In the genomic region with DNA sequence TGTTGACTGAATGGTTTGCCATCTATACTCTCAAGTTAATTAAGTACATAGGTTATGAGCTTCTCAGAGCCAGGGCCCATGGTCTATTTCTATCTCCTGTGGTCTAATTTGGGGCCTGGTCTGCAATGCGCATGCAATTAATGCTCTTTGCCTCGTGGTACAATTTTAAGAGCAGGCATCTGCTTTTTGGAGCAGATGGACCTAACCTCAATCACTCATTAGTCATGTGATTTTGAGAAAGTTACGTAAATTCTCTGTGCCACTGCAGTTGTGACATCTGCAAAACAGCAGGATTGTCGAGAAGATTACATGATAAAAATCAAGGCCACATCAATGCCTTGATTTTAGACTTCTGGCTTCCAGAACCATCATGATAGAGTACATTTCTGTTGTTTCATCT, we compare ENCODE assay signal across 20 cellular contexts.
A peak's percentile ranks its signal among the peaks of the same experiment; 100 is the strongest.
DNase-seq lines count a peak whose midpoint lies in the region; ATAC-seq and TF ChIP-seq lines count a peak whose summit lies in the region.
"Had no signal": no experiment of that assay in that cellular context is flagged by ENCODE, and none has a peak within 500 bp of the region (broad histone marks: within the 10 kb centered on the region; RNA-seq: fewer than 3 reads in every experiment).

No MANE protein-coding gene starts in this region.

- no peak overlapping the region for H3K4me2 ChIP-seq in GM23338
- no peak overlapping the region for H3K4me2 ChIP-seq in smooth muscle cell

- ATAC-seq in GM23338 (no peak), GM21360 (IDR thresholded peaks at IDR 0.05; ENCODE audit: unreplicated experiment) (no peak), upper lobe of right lung (no peak)

- H3K9me3 Mint-ChIP-seq in GM23338 = no peaks in the 10 kb centered on the region

- no peaks in the 10 kb centered on the region for H3K4me1 ChIP-seq in GM23338 (ENCODE audit: insufficient read depth)
- peaks cover 7% of the 10 kb centered on the region for H3K4me1 ChIP-seq in smooth muscle cell (ENCODE audit: low read depth)
- H3K4me1 ChIP-seq in upper lobe of right lung = no peaks in the 10 kb centered on the region
- H3K4me1 ChIP-seq: Peyer's patch had no signal

- H3K27ac Mint-ChIP-seq in GM23338 = no peak overlapping the region
- H3K27ac Mint-ChIP-seq: B cell had no signal

- no peaks in the 10 kb centered on the region for H3K9me3 ChIP-seq in smooth muscle cell (replicated peaks; ENCODE audit: low read depth)
- H3K9me3 ChIP-seq in upper lobe of right lung = no peaks in the 10 kb centered on the region
- H3K9me3 ChIP-seq: Peyer's patch had no signal

- no peaks in the 10 kb centered on the region for H3F3A ChIP-seq in GM23338 (replicated peaks; ENCODE audit: low read depth)
- H3F3A ChIP-seq in smooth muscle cell (ENCODE audit: low read depth) = peaks cover 13% of the 10 kb centered on the region

- H3K27me3 Mint-ChIP-seq in GM23338 (ENCODE audit: insufficient read depth, low read depth, poor library complexity) = no peaks in the 10 kb centered on the region
- H3K27me3 Mint-ChIP-seq: B cell had no signal

- no peak for TF ChIP-seq CTCF in GM23338 (conservative IDR thresholded peaks at IDR 0.05; ENCODE audit: low read depth in 2 of 2)
- TF ChIP-seq CTCF in smooth muscle cell (IDR thresholded peaks at IDR 0.05; ENCODE audit: borderline replicate concordance, insufficient read depth, poor library complexity, severe bottlenecking) = no peak
- no peak for TF ChIP-seq CTCF in upper lobe of right lung (IDR thresholded peaks at IDR 0.05)

- H3K27ac ChIP-seq in GM23338 (ENCODE audit: low read depth) (no peak overlapping the region), smooth muscle cell (ENCODE audit: low read depth) (peak overlapping the region; percentile 53), upper lobe of right lung (no peak overlapping the region)
- H3K27ac ChIP-seq: Peyer's patch, SK-N-MC had no signal

- H3K4me3 ChIP-seq in GM23338 (no peak overlapping the region), smooth muscle cell (no peak overlapping the region), upper lobe of right lung (no peak overlapping the region)
- H3K4me3 ChIP-seq: Peyer's patch, SK-N-MC had no signal

- intact Hi-C loops in upper lobe of right lung (cut with DNase I) = no loop called here

- H3K9ac ChIP-seq in smooth muscle cell (ENCODE audit: low read depth) = no peak overlapping the region

- H3K79me2 ChIP-seq in GM23338 (replicated peaks; ENCODE audit: insufficient read depth) (no peaks in the 10 kb centered on the region), smooth muscle cell (ENCODE audit: low read depth) (no peaks in the 10 kb centered on the region)

- H4K20me1 ChIP-seq in GM23338 (replicated peaks; ENCODE audit: insufficient read depth) (no peaks in the 10 kb centered on the region), smooth muscle cell (ENCODE audit: low read depth) (no peaks in the 10 kb centered on the region)

- H3K4me3 Mint-ChIP-seq in GM23338 = no peak overlapping the region
- H3K4me3 Mint-ChIP-seq: B cell had no signal

- DNase-seq in GM23338 (ENCODE audit: low spot score) (no peak), SK-N-DZ (ENCODE audit: low spot score) (peak; percentile 93), left kidney (ENCODE audit: low read depth, low spot score) (peak; percentile 11), smooth muscle cell (lab: John Stamatoyannopoulos, UW; ENCODE audit: unreplicated experiment) (no peak), upper lobe of right lung (no peak)
- DNase-seq in stimulated activated CD4-positive, alpha-beta T cell treated with anti-CD3 and anti-CD28 coated beads, Interleukin-12 subunit alpha, Interleukin-12 subunit beta, amount 100 ng/mL, for 4 hours = no peak
- DNase-seq: Calu3, H7, NCI-H1105, NCI-H146, NCI-H1930, NCI-H2107, NCI-H446 treated with DMSO at 0.1 percent for 48 hours, NCI-H526, NCI-H82, Peyer's patch, SHP77 treated with DMSO at 0.1 percent for 48 hours had no signal

- H2AFZ ChIP-seq in GM23338 (peak overlapping the region; percentile 29), smooth muscle cell (ENCODE audit: low read depth) (peak overlapping the region; percentile 1)

- no peaks in the 10 kb centered on the region for H3K9me2 ChIP-seq in GM23338 (ENCODE audit: insufficient read depth)

- H3K36me3 Mint-ChIP-seq in GM23338 (ENCODE audit: low read depth) = no peaks in the 10 kb centered on the region

- no peaks in the 10 kb centered on the region for H3K4me1 Mint-ChIP-seq in GM23338
- H3K4me1 Mint-ChIP-seq: B cell had no signal

- H3K27me3 ChIP-seq in GM23338 (ENCODE audit: insufficient read depth) (no peaks in the 10 kb centered on the region), smooth muscle cell (ENCODE audit: low read depth) (no peaks in the 10 kb centered on the region), upper lobe of right lung (no peaks in the 10 kb centered on the region)
- H3K27me3 ChIP-seq: Peyer's patch had no signal

- H3K36me3 ChIP-seq in GM23338 (ENCODE audit: insufficient read depth) (no peaks in the 10 kb centered on the region), smooth muscle cell (ENCODE audit: low read depth) (no peaks in the 10 kb centered on the region), upper lobe of right lung (no peaks in the 10 kb centered on the region)
- H3K36me3 ChIP-seq: Peyer's patch had no signal

- 24% methylated on average over 4 of the region's 4 CpGs for WGBS in smooth muscle cell (ENCODE audit: low lambda C conversion rate)

TF ChIP-seq in GM23338, 12 proteins besides CTCF, POLR2A, EP300 and RAD21:
- TF ChIP-seq ZNF331 (CRISPR knock-in tag; IDR thresholded peaks at IDR 0.05; ENCODE audit: low read depth) (no peak), ZNF114 (CRISPR knock-in tag; IDR thresholded peaks at IDR 0.05) (no peak), EZH2 (IDR thresholded peaks at IDR 0.05; ENCODE audit: low read depth, unreplicated experiment) (no peak), STAT1 (IDR thresholded peaks at IDR 0.05; ENCODE audit: unreplicated experiment) (no peak), JUNB (IDR thresholded peaks at IDR 0.05; ENCODE audit: unreplicated experiment) (no peak), NANOG (IDR thresholded peaks at IDR 0.05; ENCODE audit: borderline replicate concordance) (no peak), ETS1 (IDR thresholded peaks at IDR 0.05) (no peak)
- TF ChIP-seq, protein P1, sequence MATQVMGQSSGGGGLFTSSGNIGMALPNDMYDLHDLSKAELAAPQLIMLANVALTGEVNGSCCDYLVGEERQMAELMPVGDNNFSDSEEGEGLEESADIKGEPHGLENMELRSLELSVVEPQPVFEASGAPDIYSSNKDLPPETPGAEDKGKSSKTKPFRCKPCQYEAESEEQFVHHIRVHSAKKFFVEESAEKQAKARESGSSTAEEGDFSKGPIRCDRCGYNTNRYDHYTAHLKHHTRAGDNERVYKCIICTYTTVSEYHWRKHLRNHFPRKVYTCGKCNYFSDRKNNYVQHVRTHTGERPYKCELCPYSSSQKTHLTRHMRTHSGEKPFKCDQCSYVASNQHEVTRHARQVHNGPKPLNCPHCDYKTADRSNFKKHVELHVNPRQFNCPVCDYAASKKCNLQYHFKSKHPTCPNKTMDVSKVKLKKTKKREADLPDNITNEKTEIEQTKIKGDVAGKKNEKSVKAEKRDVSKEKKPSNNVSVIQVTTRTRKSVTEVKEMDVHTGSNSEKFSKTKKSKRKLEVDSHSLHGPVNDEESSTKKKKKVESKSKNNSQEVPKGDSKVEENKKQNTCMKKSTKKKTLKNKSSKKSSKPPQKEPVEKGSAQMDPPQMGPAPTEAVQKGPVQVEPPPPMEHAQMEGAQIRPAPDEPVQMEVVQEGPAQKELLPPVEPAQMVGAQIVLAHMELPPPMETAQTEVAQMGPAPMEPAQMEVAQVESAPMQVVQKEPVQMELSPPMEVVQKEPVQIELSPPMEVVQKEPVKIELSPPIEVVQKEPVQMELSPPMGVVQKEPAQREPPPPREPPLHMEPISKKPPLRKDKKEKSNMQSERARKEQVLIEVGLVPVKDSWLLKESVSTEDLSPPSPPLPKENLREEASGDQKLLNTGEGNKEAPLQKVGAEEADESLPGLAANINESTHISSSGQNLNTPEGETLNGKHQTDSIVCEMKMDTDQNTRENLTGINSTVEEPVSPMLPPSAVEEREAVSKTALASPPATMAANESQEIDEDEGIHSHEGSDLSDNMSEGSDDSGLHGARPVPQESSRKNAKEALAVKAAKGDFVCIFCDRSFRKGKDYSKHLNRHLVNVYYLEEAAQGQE (IDR thresholded peaks at IDR 0.05; ENCODE audit: unreplicated experiment) = no peak

Comparison
In these comparisons a context has a peak if more than half of its experiments do, and no peak if none do; other contexts are left out.
1. DNase-seq: peak in SK-N-DZ (single experiment) and left kidney (single experiment); none in GM23338 (single experiment), smooth muscle cell (single experiment), stimulated activated CD4-positive, alpha-beta T cell treated with anti-CD3 and anti-CD28 coated beads, Interleukin-12 subunit alpha, Interleukin-12 subunit beta, amount 100 ng/mL, for 4 hours (single experiment) and upper lobe of right lung (single experiment).